In genomic region chr19:54095859-54096641, GRCh38 we compare ENCODE assay signal across 10 cellular contexts. TPM values are rescaled to one million over a fixed set of nuclear protein-coding genes. Genes with fewer than 3 reads are reported as not detected.
DNase-seq lines count a peak whose midpoint lies in the region; ATAC-seq and TF ChIP-seq lines count a peak whose summit lies in the region.
"Not testable (repeated sequence)": the region's sequence is repeated elsewhere in the genome, so short reads cannot be mapped to it uniquely, and the experiment has no call there.
"Had no signal": no experiment of that assay in that cellular context is flagged by ENCODE, and none has a peak within 500 bp of the region (broad histone marks: within the 10 kb centered on the region; RNA-seq: fewer than 3 reads in every experiment).

No MANE protein-coding gene starts in this region.

- not testable (repeated sequence) for BruUV-seq in OCI-LY7 (replicated peaks; lab: Mats Ljungman, UMichigan)

- H3K9me3 Mint-ChIP-seq in CD14-positive monocyte, result peaks cover 0 to 13% (median 5%) of the 10 kb centered on the region in 7 donors
- H3K9me3 Mint-ChIP-seq in naive thymus-derived CD8-positive, alpha-beta T cell, result not testable (repeated sequence)

- peak overlapping the region in 6 of 7 donors; percentile 76 to 94 (median 90) for H3K27ac Mint-ChIP-seq in CD14-positive monocyte
- H3K27ac Mint-ChIP-seq in naive thymus-derived CD8-positive, alpha-beta T cell, result peak overlapping the region in 8 of 10 donors; percentile 35 to 94 (median 80)

- intact Hi-C loops in CD14-positive monocyte (cut with micrococcal nuclease), result loop anchor here in 1 of 2 donors (10.0 kb wide), 1 partner anchor 51 kb away; no protein-coding TSS in a partner anchor
- intact Hi-C loops in OCI-LY7 (cut with micrococcal nuclease; ENCODE audit: unreplicated experiment); left ventricle myocardium inferior (cut with micrococcal nuclease): not testable (repeated sequence)

- H3K9me2 ChIP-seq in OCI-LY7 (ENCODE audit: insufficient read depth, low read length), result not testable (repeated sequence)

- H3K27me3 Mint-ChIP-seq in CD14-positive monocyte (ENCODE audit: low read depth in 3 of 3), result not testable (repeated sequence)
- H3K27me3 Mint-ChIP-seq in naive thymus-derived CD8-positive, alpha-beta T cell, result peaks cover 12 to 32% (median 23%) of the 10 kb centered on the region in 5 donors

- peak overlapping the region; percentile 81 to 96 for H3K4me3 Mint-ChIP-seq in CD14-positive monocyte
- peak overlapping the region; percentile 56 to 85 (median 81) for H3K4me3 Mint-ChIP-seq in naive thymus-derived CD8-positive, alpha-beta T cell

- H4K20me1 ChIP-seq in OCI-LY7 (ENCODE audit: insufficient read depth, low read length), result not testable (repeated sequence)

- DNase-seq in CD14-positive monocyte (ENCODE audit: low spot score) (peak; percentile 54), HK-2 (ENCODE audit: unreplicated experiment) (peak; percentile 78), OCI-LY7 (ENCODE audit: low spot score) (peak; percentile 54), left ventricle myocardium inferior (peak; percentile 52)
- peak; percentile 58 for DNase-seq in activated CD8-positive, alpha-beta memory T cell treated with anti-CD3 and anti-CD28 coated beads, Interleukin-2, amount 50 U/mL, for 4 hours
- peak; percentile 44 for DNase-seq in central memory CD4-positive, alpha-beta T cell
- peak in 7 of 10 donors; percentile 35 to 53 (median 43) for DNase-seq in naive thymus-derived CD8-positive, alpha-beta T cell
- DNase-seq in stimulated activated CD4-positive, alpha-beta T cell treated with anti-CD3 and anti-CD28 coated beads, Interleukin-4, amount 100 ng/mL, for 48 hours (ENCODE audit: low read depth in 2 of 2), result peak; percentile 18 to 26

- peaks cover 70% of the 10 kb centered on the region for H3K27me3 ChIP-seq in left ventricle myocardium inferior (ENCODE audit: low read depth)

- CTCF ChIA-PET in OCI-LY7 (lab: Charles Lee; ENCODE audit: unreplicated experiment), result not testable (repeated sequence)

- H3K36me3 Mint-ChIP-seq in CD14-positive monocyte, result peaks cover 18 to 35% of the 10 kb centered on the region in 2 donors
- not testable (repeated sequence) for H3K36me3 Mint-ChIP-seq in naive thymus-derived CD8-positive, alpha-beta T cell

- H3K4me1 Mint-ChIP-seq in CD14-positive monocyte, result peaks cover 53% of the 10 kb centered on the region
- H3K4me1 Mint-ChIP-seq in naive thymus-derived CD8-positive, alpha-beta T cell, result peaks cover 6 to 20% (median 13%) of the 10 kb centered on the region in 4 donors

- not testable (repeated sequence) for H3K36me3 ChIP-seq in OCI-LY7 (ENCODE audit: insufficient read depth, low read length); left ventricle myocardium inferior

- POLR2A ChIA-PET in OCI-LY7 (lab: Charles Lee), result not testable (repeated sequence)
- POLR2A ChIA-PET in naive thymus-derived CD8-positive, alpha-beta T cell (lab: Charles Lee), result interaction anchor here (0.7 to 1.6 kb wide), 4 partner anchors 20 to 229 kb away, joined by 3 to 4 read pairs (median 3); partner anchors contain the start of genes CNOT3, PRPF31 and TFPT

- ATAC-seq in naive thymus-derived CD8-positive, alpha-beta T cell, result peak; percentile 88 to 96

- H3K4me3 ChIP-seq in OCI-LY7 (ENCODE audit: low read depth, low read length, poor library complexity, severe bottlenecking), result peak overlapping the region; percentile 45
- H3K4me3 ChIP-seq in left ventricle myocardium inferior, result peak overlapping the region; percentile 50

- peak overlapping the region; percentile 67 for H3K4me2 ChIP-seq in OCI-LY7 (ENCODE audit: low read length)

- not testable (repeated sequence) for H3K9me3 ChIP-seq in OCI-LY7 (ENCODE audit: low read length); left ventricle myocardium inferior (replicated peaks)

- H3K4me1 ChIP-seq in OCI-LY7 (ENCODE audit: insufficient read depth, low read length, poor library complexity, severe bottlenecking), result peaks cover 20% of the 10 kb centered on the region
- H3K4me1 ChIP-seq in left ventricle myocardium inferior, result not testable (repeated sequence)

- H3K27ac ChIP-seq in OCI-LY7 (ENCODE audit: low read depth, low read length, poor library complexity, severe bottlenecking); left ventricle myocardium inferior (replicated peaks): not testable (repeated sequence)

- H3K79me2 ChIP-seq in OCI-LY7 (ENCODE audit: insufficient read depth, low read depth, low read length), result not testable (repeated sequence)

- not testable (repeated sequence) for TF ChIP-seq CTCF in CD14-positive monocyte (IDR thresholded peaks at IDR 0.05); OCI-LY7 (conservative IDR thresholded peaks at IDR 0.05; ENCODE audit: low read length); left ventricle myocardium inferior (IDR thresholded peaks at IDR 0.05; ENCODE audit: borderline replicate concordance)

- H2AFZ ChIP-seq in OCI-LY7 (ENCODE audit: low read length), result peak overlapping the region; percentile 97

RNA-seq across cellular contexts. Expression of gene OSCAR, which starts 4.6 kb away (rescaled TPM):
- 100 to 1,000 TPM in 1 of 2 donors, 10 to 100 TPM in 1; 81.4 to 126 TPM for polyA plus RNA-seq in CD14-positive monocyte
- total RNA-seq in OCI-LY7 (2014; rRNA removed; shearing (Covaris generic)), result 0.15 and 0.32 TPM in 2 replicates
- total RNA-seq in OCI-LY7 (2022) (0.39 TPM in 1 of 2 replicates, not detected in the other), left ventricle myocardium inferior (0.33 TPM)
- under 1 TPM in 1 of 2 experiments, not detected in 1; 0.33 TPM for total RNA-seq in naive thymus-derived CD8-positive, alpha-beta T cell
- under 1 TPM in 1 of 3 donors, not detected in 2; 0.16 TPM for polyA plus RNA-seq in naive thymus-derived CD8-positive, alpha-beta T cell
- total RNA-seq: G401, SJSA1 had no signal

RNA-seq across cellular contexts. Expression of gene NDUFA3, which starts 6.6 kb away (rescaled TPM):
- 100 to 1,000 TPM; 333 to 396 TPM for polyA plus RNA-seq in CD14-positive monocyte
- total RNA-seq in OCI-LY7 (2014; rRNA removed; shearing (Covaris generic)), result 32.0 and 92.4 TPM in 2 replicates
- 86.3 and 98.2 TPM in 2 replicates for total RNA-seq in OCI-LY7 (2022)
- total RNA-seq in left ventricle myocardium inferior, result 503 TPM
- 100 to 1,000 TPM; 103 to 112 TPM for total RNA-seq in naive thymus-derived CD8-positive, alpha-beta T cell
- polyA plus RNA-seq in naive thymus-derived CD8-positive, alpha-beta T cell, result 100 to 1,000 TPM; 489 to 564 (median 529) TPM

RNA-seq across cellular contexts. Expression of gene TARM1, which starts 14.9 kb away (rescaled TPM):
- polyA plus RNA-seq in CD14-positive monocyte, result 1 to 10 TPM in 1 of 2 donors, not detected in 1; 1.2 TPM
- not detected in 2 replicates for total RNA-seq in OCI-LY7 (2014; rRNA removed; shearing (Covaris generic))
- total RNA-seq in OCI-LY7 (2022) (not detected in 2 replicates), left ventricle myocardium inferior (not detected)
- total RNA-seq in naive thymus-derived CD8-positive, alpha-beta T cell, result not detected
- polyA plus RNA-seq in naive thymus-derived CD8-positive, alpha-beta T cell, result not detected
- total RNA-seq: G401, SJSA1 had no signal

RNA-seq across cellular contexts. Expression of gene TFPT, which starts 19.4 kb away (rescaled TPM):
- polyA plus RNA-seq in CD14-positive monocyte, result 1 to 10 TPM; 7.0 to 9.5 TPM
- total RNA-seq in OCI-LY7 (2014; rRNA removed; shearing (Covaris generic)), result 17.2 and 30.1 TPM in 2 replicates
- total RNA-seq in OCI-LY7 (2022), result 17.4 and 20.2 TPM in 2 replicates
- total RNA-seq in left ventricle myocardium inferior, result 14.5 TPM
- 10 to 100 TPM; 14.2 to 16.8 TPM for total RNA-seq in naive thymus-derived CD8-positive, alpha-beta T cell
- polyA plus RNA-seq in naive thymus-derived CD8-positive, alpha-beta T cell, result 10 to 100 TPM; 17.4 to 24.4 (median 23.0) TPM

RNA-seq across cellular contexts. Expression of gene PRPF31, which starts 19.5 kb away (rescaled TPM):
- 10 to 100 TPM; 34.4 to 37.6 TPM for polyA plus RNA-seq in CD14-positive monocyte
- total RNA-seq in OCI-LY7 (2014; rRNA removed; shearing (Covaris generic)), result 50.9 and 53.0 TPM in 2 replicates
- total RNA-seq in OCI-LY7 (2022) (47.3 and 47.8 TPM in 2 replicates), left ventricle myocardium inferior (39.5 TPM)
- 10 to 100 TPM; 76.4 to 86.8 TPM for total RNA-seq in naive thymus-derived CD8-positive, alpha-beta T cell
- polyA plus RNA-seq in naive thymus-derived CD8-positive, alpha-beta T cell, result 10 to 100 TPM; 64.0 to 82.4 (median 80.8) TPM

Comparison
In these comparisons a context has a peak if more than half of its experiments do, and no peak if none do; other contexts are left out.
1. DNase-seq: peak in every context shown above with its lines; median percentile 78 in HK-2; 58 in activated CD8-positive, alpha-beta memory T cell treated with anti-CD3 and anti-CD28 coated beads, Interleukin-2, amount 50 U/mL, for 4 hours; 54 in CD14-positive monocyte; 54 in OCI-LY7; 52 in left ventricle myocardium inferior; 44 in central memory CD4-positive, alpha-beta T cell; 43 in naive thymus-derived CD8-positive, alpha-beta T cell; 22 in stimulated activated CD4-positive, alpha-beta T cell treated with anti-CD3 and anti-CD28 coated beads, Interleukin-4, amount 100 ng/mL, for 48 hours.